In the genomic region with DNA sequence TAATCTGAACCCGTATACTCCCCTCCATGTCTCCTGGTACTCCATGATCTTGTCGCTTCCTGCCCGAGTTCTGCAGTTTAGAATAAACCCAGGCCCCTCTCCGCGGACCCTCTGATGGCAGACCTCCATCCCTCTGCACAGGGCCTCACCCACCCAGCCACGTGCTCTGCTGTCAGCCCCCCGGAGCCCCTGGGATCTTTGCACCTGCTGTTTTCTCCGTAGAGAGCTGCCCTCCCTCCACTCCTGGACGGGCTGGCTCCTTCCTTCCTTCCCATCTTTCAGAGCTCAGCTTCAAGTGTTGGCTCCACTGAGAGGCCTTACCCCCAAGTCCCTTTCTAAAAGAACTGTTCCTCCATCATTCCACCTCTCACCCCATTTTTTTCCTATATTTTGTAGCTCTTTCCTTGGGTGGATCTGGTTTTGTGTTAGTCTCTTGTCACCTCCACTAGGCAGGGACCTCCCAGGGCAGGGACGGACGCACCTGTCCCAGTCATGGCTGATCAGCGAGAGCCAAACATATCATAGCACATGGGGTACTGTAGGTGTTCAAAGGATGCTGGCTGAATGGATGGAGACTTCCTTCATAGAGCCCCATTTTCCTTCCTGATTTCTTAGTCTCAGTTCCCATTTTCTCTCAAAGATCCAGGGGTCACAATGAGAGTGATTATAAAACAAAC, we compare ENCODE assay signal across 1 cellular context.
TF ChIP-seq lines count a peak whose summit lies in the region.

No MANE protein-coding gene starts in this region.

TF ChIP-seq in WTC11, 78 proteins besides CTCF, POLR2A, EP300 and RAD21 (continued from another document):
- no peak for TF ChIP-seq AR (CRISPR knock-in tag; IDR thresholded peaks at IDR 0.05)
TF ChIP-seq in WTC11: peak in this region for 0.
